ENCODE assay signal across 1 cellular context in genomic region chr15:45111390-45112142, GRCh38.
TF ChIP-seq lines count a peak whose summit lies in the region.

No MANE protein-coding gene starts in this region.

TF ChIP-seq in H1, 55 proteins besides CTCF, POLR2A, EP300 and RAD21:
- TF ChIP-seq ATF2 (IDR thresholded peaks at IDR 0.05; ENCODE audit: low read length): no peak
- peak; percentile 50 for TF ChIP-seq E2F6 (IDR thresholded peaks at IDR 0.05)
- TF ChIP-seq KDM4A (IDR thresholded peaks at IDR 0.05; ENCODE audit: low read depth, low read length, severe bottlenecking): peak; percentile 51
- TF ChIP-seq MAX (IDR thresholded peaks at IDR 0.05): peak; percentile 53; the same call in 1 of the 2 replicates
- no peak for TF ChIP-seq RNF2 (IDR thresholded peaks at IDR 0.05; ENCODE audit: borderline replicate concordance, low read depth, low read length, missing control alignments, poor library complexity, severe bottlenecking)
